In genomic region chr2:73933194-73933593, GRCh38 we compare ENCODE assay signal across 15 cellular contexts. TPM values are rescaled to one million over a fixed set of nuclear protein-coding genes. Genes with fewer than 3 reads are reported as not detected.
DNase-seq lines count a peak whose midpoint lies in the region; ATAC-seq and TF ChIP-seq lines count a peak whose summit lies in the region.
"Had no signal": no experiment of that assay in that cellular context is flagged by ENCODE, and none has a peak within 500 bp of the region (broad histone marks: within the 10 kb centered on the region; RNA-seq: fewer than 3 reads in every experiment).

No MANE protein-coding gene starts in this region.

- H2AFZ ChIP-seq in neural progenitor cell (replicated peaks): no peak overlapping the region
- H2AFZ ChIP-seq: PC-9 had no signal

- TF ChIP-seq CTCF in neural progenitor cell (IDR thresholded peaks at IDR 0.05): no peak

- no peak overlapping the region for H3K9ac ChIP-seq in neural progenitor cell

- H3K27ac ChIP-seq in neural progenitor cell (no peak overlapping the region), right cardiac atrium (ENCODE audit: low read length) (no peak overlapping the region)
- H3K27ac ChIP-seq: PC-9, transverse colon had no signal

- DNase-seq in NCI-H82 (lab: John Stamatoyannopoulos, UW) (peak; percentile 26), NCI-H82 treated with DMSO at 0.1 percent for 48 hours (lab: John Stamatoyannopoulos, UW; ENCODE audit: unreplicated experiment) (no peak), NCI-H2081 (lab: John Stamatoyannopoulos, UW) (peak; percentile 8 to 66), neural progenitor cell (ENCODE audit: low spot score) (no peak), NCI-H2171 treated with DMSO at 0.1 percent for 48 hours (lab: John Stamatoyannopoulos, UW) (no peak), right cardiac atrium (no peak)
- no peak for DNase-seq in activated naive CD8-positive, alpha-beta T cell treated with anti-CD3 and anti-CD28 coated beads for 36 hours
- DNase-seq in natural killer cell treated with Interleukin-12 subunit alpha and Interleukin-12 subunit beta and Interleukin-15 and Interleukin-18, amount 100 ng/mL, for 72 hours (ENCODE audit: low spot score): no peak
- DNase-seq: activated CD4-positive, alpha-beta T cell treated with anti-CD3 and anti-CD28 coated beads for 4 hours; activated effector memory CD4-positive, alpha-beta T cell treated with anti-CD3 and anti-CD28 coated beads, Interleukin-2, amount 50 U/mL, for 16 hours; central memory CD4-positive, alpha-beta T cell; NCI-H1694 treated with DMSO at 0.1 percent for 48 hours; PC-9; T-helper 1 cell; transverse colon had no signal

- no peak overlapping the region for H3K4me3 ChIP-seq in neural progenitor cell
- no peak overlapping the region for H3K4me3 ChIP-seq in right cardiac atrium (ENCODE audit: low read length)
- H3K4me3 ChIP-seq: PC-9, transverse colon had no signal

- H3K27me3 ChIP-seq in neural progenitor cell (no peaks in the 10 kb centered on the region), right cardiac atrium (ENCODE audit: control insufficient read depth, insufficient read depth) (no peaks in the 10 kb centered on the region)
- H3K27me3 ChIP-seq: transverse colon had no signal

- 95% methylated on average over 3 of the region's 3 CpGs for WGBS in right cardiac atrium

- intact Hi-C loops in right cardiac atrium (cut with DNase I): loop anchor here in 1 of 4 donors (10.0 kb wide), 1 partner anchor 52 kb away; the partner anchor contains the start of gene TET3

- H3K36me3 Mint-ChIP-seq in activated naive CD8-positive, alpha-beta T cell treated with anti-CD3 and anti-CD28 coated beads for 36 hours: peaks cover 48% of the 10 kb centered on the region
- H3K36me3 Mint-ChIP-seq in natural killer cell treated with Interleukin-12 subunit alpha and Interleukin-12 subunit beta and Interleukin-15 and Interleukin-18, amount 100 ng/mL, for 72 hours: peaks cover 15% of the 10 kb centered on the region
- peaks cover 17% of the 10 kb centered on the region for H3K36me3 Mint-ChIP-seq in neural progenitor cell

- H3K4me1 Mint-ChIP-seq in activated naive CD8-positive, alpha-beta T cell treated with anti-CD3 and anti-CD28 coated beads for 36 hours: peaks cover 79% of the 10 kb centered on the region
- peaks cover 65 to 80% of the 10 kb centered on the region in 2 donors for H3K4me1 Mint-ChIP-seq in natural killer cell treated with Interleukin-12 subunit alpha and Interleukin-12 subunit beta and Interleukin-15 and Interleukin-18, amount 100 ng/mL, for 72 hours (ENCODE audit: low read depth in 2 of 2)
- peaks cover 14% of the 10 kb centered on the region for H3K4me1 Mint-ChIP-seq in neural progenitor cell

- H3K4me1 ChIP-seq in neural progenitor cell (peaks cover 7% of the 10 kb centered on the region), right cardiac atrium (ENCODE audit: control insufficient read depth, insufficient read depth, low read length) (peaks cover 11% of the 10 kb centered on the region)

- H3K4me2 ChIP-seq in neural progenitor cell: no peak overlapping the region
- H3K4me2 ChIP-seq: PC-9 had no signal

- no peak for ATAC-seq in natural killer cell treated with Interleukin-12 subunit alpha and Interleukin-12 subunit beta and Interleukin-15 and Interleukin-18, amount 100 ng/mL, for 72 hours
- no peak for ATAC-seq in right cardiac atrium

- H3K9me3 ChIP-seq in neural progenitor cell (ENCODE audit: low read depth): no peaks in the 10 kb centered on the region
- H3K9me3 ChIP-seq in right cardiac atrium (ENCODE audit: control insufficient read depth, low read length): no peaks in the 10 kb centered on the region
- H3K9me3 ChIP-seq: transverse colon had no signal

- H3K9me3 Mint-ChIP-seq in activated naive CD8-positive, alpha-beta T cell treated with anti-CD3 and anti-CD28 coated beads for 36 hours: no peaks in the 10 kb centered on the region
- no peaks in the 10 kb centered on the region for H3K9me3 Mint-ChIP-seq in natural killer cell treated with Interleukin-12 subunit alpha and Interleukin-12 subunit beta and Interleukin-15 and Interleukin-18, amount 100 ng/mL, for 72 hours
- no peaks in the 10 kb centered on the region for H3K9me3 Mint-ChIP-seq in neural progenitor cell

- no peak overlapping the region for H3K4me3 Mint-ChIP-seq in activated naive CD8-positive, alpha-beta T cell treated with anti-CD3 and anti-CD28 coated beads for 36 hours
- H3K4me3 Mint-ChIP-seq in natural killer cell treated with Interleukin-12 subunit alpha and Interleukin-12 subunit beta and Interleukin-15 and Interleukin-18, amount 100 ng/mL, for 72 hours: no peak overlapping the region
- no peak overlapping the region for H3K4me3 Mint-ChIP-seq in neural progenitor cell

- H3K36me3 ChIP-seq in neural progenitor cell: no peaks in the 10 kb centered on the region
- H3K36me3 ChIP-seq: transverse colon had no signal

- H3K27ac Mint-ChIP-seq in activated naive CD8-positive, alpha-beta T cell treated with anti-CD3 and anti-CD28 coated beads for 36 hours: peak overlapping the region; percentile 74
- H3K27ac Mint-ChIP-seq in natural killer cell treated with Interleukin-12 subunit alpha and Interleukin-12 subunit beta and Interleukin-15 and Interleukin-18, amount 100 ng/mL, for 72 hours: peak overlapping the region; percentile 38 to 69
- H3K27ac Mint-ChIP-seq in neural progenitor cell: no peak overlapping the region

- H3K79me2 ChIP-seq in neural progenitor cell (ENCODE audit: low read depth): peaks cover 99% of the 10 kb centered on the region

- no peaks in the 10 kb centered on the region for H3F3A ChIP-seq in neural progenitor cell (ENCODE audit: low read depth)

- no peaks in the 10 kb centered on the region for H3K27me3 Mint-ChIP-seq in activated naive CD8-positive, alpha-beta T cell treated with anti-CD3 and anti-CD28 coated beads for 36 hours
- no peaks in the 10 kb centered on the region for H3K27me3 Mint-ChIP-seq in natural killer cell treated with Interleukin-12 subunit alpha and Interleukin-12 subunit beta and Interleukin-15 and Interleukin-18, amount 100 ng/mL, for 72 hours
- no peaks in the 10 kb centered on the region for H3K27me3 Mint-ChIP-seq in neural progenitor cell (ENCODE audit: insufficient read depth, low read depth)

- peaks cover 98% of the 10 kb centered on the region for H4K20me1 ChIP-seq in neural progenitor cell (ENCODE audit: low read depth)

RNA-seq across cellular contexts. Expression of gene DGUOK, which starts 6.5 kb away (rescaled TPM):
- total RNA-seq in activated naive CD8-positive, alpha-beta T cell treated with anti-CD3 and anti-CD28 coated beads for 36 hours: 10 to 100 TPM; 96.8 to 97.1 TPM
- total RNA-seq in natural killer cell treated with Interleukin-12 subunit alpha and Interleukin-12 subunit beta and Interleukin-15 and Interleukin-18, amount 100 ng/mL, for 72 hours: 10 to 100 TPM; 87.1 to 92.6 TPM
- total RNA-seq in neural progenitor cell (ENCODE audit: low replicate concordance): 79.0 and 85.5 TPM in 2 replicates
- total RNA-seq in right cardiac atrium: 10 to 100 TPM; 20.2 to 29.0 (median 26.7) TPM
- 47.4 TPM for polyA plus RNA-seq in right cardiac atrium

RNA-seq across cellular contexts. Expression of gene ACTG2, which starts 40.4 kb away (rescaled TPM):
- total RNA-seq in activated naive CD8-positive, alpha-beta T cell treated with anti-CD3 and anti-CD28 coated beads for 36 hours: under 1 TPM; 0.12 to 0.27 TPM
- not detected for total RNA-seq in natural killer cell treated with Interleukin-12 subunit alpha and Interleukin-12 subunit beta and Interleukin-15 and Interleukin-18, amount 100 ng/mL, for 72 hours
- total RNA-seq in neural progenitor cell (ENCODE audit: low replicate concordance) (0.19 and 0.32 TPM in 2 replicates), right cardiac atrium (10 to 100 TPM in 1 of 4 donors, 1 to 10 TPM in 3; 1.4 to 26.4 (median 5.2) TPM)
- polyA plus RNA-seq in right cardiac atrium: 33.6 TPM
- total RNA-seq: PC-9 had no signal

RNA-seq across cellular contexts. Expression of gene TET3, which starts 51.5 kb away (rescaled TPM):
- 10 to 100 TPM; 14.8 TPM for total RNA-seq in activated naive CD8-positive, alpha-beta T cell treated with anti-CD3 and anti-CD28 coated beads for 36 hours
- 10 to 100 TPM; 29.3 to 70.3 TPM for total RNA-seq in natural killer cell treated with Interleukin-12 subunit alpha and Interleukin-12 subunit beta and Interleukin-15 and Interleukin-18, amount 100 ng/mL, for 72 hours
- total RNA-seq in neural progenitor cell (ENCODE audit: low replicate concordance): 6.2 and 9.1 TPM in 2 replicates
- 1 to 10 TPM; 2.5 to 3.3 (median 2.9) TPM for total RNA-seq in right cardiac atrium
- polyA plus RNA-seq in right cardiac atrium: 1.1 TPM

Comparison
In these comparisons a context has a peak if more than half of its experiments do, and no peak if none do; other contexts are left out.
1. DNase-seq: peak in NCI-H82 (single experiment) and NCI-H2081 (2 of 2); none in NCI-H82 treated with DMSO at 0.1 percent for 48 hours (single experiment), activated naive CD8-positive, alpha-beta T cell treated with anti-CD3 and anti-CD28 coated beads for 36 hours (single experiment), natural killer cell treated with Interleukin-12 subunit alpha and Interleukin-12 subunit beta and Interleukin-15 and Interleukin-18, amount 100 ng/mL, for 72 hours (single experiment), neural progenitor cell (single experiment), NCI-H2171 treated with DMSO at 0.1 percent for 48 hours (single experiment) and right cardiac atrium (0 of 3).